In genomic region chr4:160810415-160810814, GRCh38 we compare ENCODE assay signal across 28 cellular contexts.
"Had no signal": no experiment of that assay in that cellular context is flagged by ENCODE, and none has a peak within 500 bp of the region (broad histone marks: within the 10 kb centered on the region; RNA-seq: fewer than 3 reads in every experiment).

No MANE protein-coding gene starts in this region.

- H3K4me1 ChIP-seq: adrenal gland, body of pancreas, esophagus squamous epithelium, gastroesophageal sphincter, heart right ventricle had no signal

- H3K27me3 ChIP-seq: adrenal gland, body of pancreas, esophagus squamous epithelium, gastroesophageal sphincter, heart right ventricle had no signal

- ATAC-seq: activated CD4-positive, alpha-beta T cell treated with anti-CD3 and anti-CD28 coated beads for 36 hours; activated CD8-positive, alpha-beta memory T cell treated with anti-CD3 and anti-CD28 coated beads, Interleukin-2, amount 10 ng/mL, durations not matched to agents 7 days and 5 days; activated CD8-positive, alpha-beta T cell treated with anti-CD3 and anti-CD28 coated beads, Interleukin-2, amount 10 ng/mL, durations not matched to agents 7 days and 5 days; activated naive CD8-positive, alpha-beta T cell treated with anti-CD3 and anti-CD28 coated beads, Interleukin-2, amount 50 U/mL, for 24 hours; body of pancreas; gastroesophageal sphincter; heart right ventricle had no signal

- DNase-seq: activated CD4-positive, alpha-beta memory T cell treated with anti-CD3 and anti-CD28 coated beads for 36 hours; activated CD4-positive, alpha-beta T cell treated with anti-CD3 and anti-CD28 coated beads for 36 hours; activated CD4-positive, alpha-beta T cell treated with anti-CD3 and anti-CD28 coated beads, Interleukin-2, amount 10 ng/mL, durations not matched to agents 24 days and 14 days; activated CD4-positive, CD25-positive, alpha-beta regulatory T cell; activated CD4-positive, CD25-positive, alpha-beta regulatory T cell treated with anti-CD3 and anti-CD28 coated beads, Interleukin-2, amount 50 U/mL, for 72 hours; activated CD8-positive, alpha-beta memory T cell treated with anti-CD3 and anti-CD28 coated beads, Interleukin-2, amount 10 ng/mL, durations not matched to agents 7 days and 5 days; activated CD8-positive, alpha-beta memory T cell treated with anti-CD3 and anti-CD28 coated beads, Interleukin-2, amount 50 U/mL, for 4 hours; activated CD8-positive, alpha-beta T cell treated with anti-CD3 and anti-CD28 coated beads, Interleukin-2, amount 10 ng/mL, durations not matched to agents 7 days and 5 days; activated effector memory CD4-positive, alpha-beta T cell treated with anti-CD3 and anti-CD28 coated beads, Interleukin-2, amount 50 U/mL, for 16 hours; activated naive CD4-positive, alpha-beta T cell treated with anti-CD3 and anti-CD28 coated beads for 36 hours; activated naive CD8-positive, alpha-beta T cell treated with anti-CD3 and anti-CD28 coated beads for 36 hours; activated naive CD8-positive, alpha-beta T cell treated with anti-CD3 and anti-CD28 coated beads, Interleukin-2, amount 50 U/mL, for 24 hours; activated T-cell treated with anti-CD3 and anti-CD28 coated beads, Interleukin-2, amount 50 U/mL, for 1 hour; activated T-cell treated with anti-CD3 and anti-CD28 coated beads, Interleukin-2, amount 50 U/mL, for 48 hours; adrenal gland; amygdala; aorta; body of pancreas; caudate nucleus; cortex of kidney; dermis blood vessel endothelial cell; effector CD8-positive, alpha-beta T cell; esophagus squamous epithelium; foreskin melanocyte; heart right ventricle; T-helper 2 cell had no signal

- H3K4me3 ChIP-seq: adrenal gland, body of pancreas, esophagus squamous epithelium, gastroesophageal sphincter, heart right ventricle had no signal

- H3K9me3 ChIP-seq: adrenal gland, body of pancreas, esophagus squamous epithelium, gastroesophageal sphincter, heart right ventricle had no signal

- H3K27ac ChIP-seq: adrenal gland, body of pancreas, epithelial cell of prostate, esophagus squamous epithelium, gastroesophageal sphincter, heart right ventricle had no signal

- H3K36me3 ChIP-seq: adrenal gland, esophagus squamous epithelium, gastroesophageal sphincter, heart right ventricle had no signal
